Comparison of ENCODE assay signal across 1 cellular context in genomic region chr19:12200020-12200419, GRCh38.
TF ChIP-seq lines count a peak whose summit lies in the region.

No MANE protein-coding gene starts in this region.

TF ChIP-seq in WTC11, 78 proteins besides CTCF, POLR2A, EP300 and RAD21 (continued from another document):
- TF ChIP-seq AR (CRISPR knock-in tag; IDR thresholded peaks at IDR 0.05) (no peak), ZNF671 (CRISPR knock-in tag; IDR thresholded peaks at IDR 0.05) (no peak), MYBL2 (CRISPR knock-in tag; IDR thresholded peaks at IDR 0.05) (no peak), TEAD1 (CRISPR knock-in tag; IDR thresholded peaks at IDR 0.05) (no peak)
